13 cellular contexts compared by ENCODE assay signal in genomic region chr6:111468329-111469012, GRCh38. TPM values are rescaled to one million over a fixed set of nuclear protein-coding genes. Genes with fewer than 3 reads are reported as not detected.
A peak's percentile ranks its signal among the peaks of the same experiment; 100 is the strongest.
DNase-seq lines count a peak whose midpoint lies in the region; ATAC-seq and TF ChIP-seq lines count a peak whose summit lies in the region.
"Had no signal": no experiment of that assay in that cellular context is flagged by ENCODE, and none has a peak within 500 bp of the region (broad histone marks: within the 10 kb centered on the region; RNA-seq: fewer than 3 reads in every experiment).

No MANE protein-coding gene starts in this region.

- in situ Hi-C loops in brain microvascular endothelial cell (cut with HindIII; ENCODE audit: low pct_ligation_motif_present, low sequenced_read_pairs), result no loop called here

- H3K4me1 Mint-ChIP-seq in mesothelial cell of epicardium, result peaks cover 52% of the 10 kb centered on the region

- H3K27me3 Mint-ChIP-seq in mesothelial cell of epicardium (ENCODE audit: low read depth), result no peaks in the 10 kb centered on the region
- H3K27me3 Mint-ChIP-seq: stimulated activated memory B cell treated with anti-CD40 and anti-IgM and Interleukin-4, amounts not matched to agents 10 μg/mL and 1 μg/mL and 100 μg/mL, for 72 hours had no signal

- H3K4me3 ChIP-seq in BLaER1 (no peak overlapping the region), HEK293 (ENCODE audit: low read depth, low read length) (no peak overlapping the region), brain microvascular endothelial cell (ENCODE audit: low read depth, low read length) (no peak overlapping the region)
- H3K4me3 ChIP-seq: prostate gland had no signal

- TF ChIP-seq CTCF in HEK293 (tag by site-specific recombination; IDR thresholded peaks at IDR 0.05), result no peak
- TF ChIP-seq CTCF in brain microvascular endothelial cell (IDR thresholded peaks at IDR 0.05; ENCODE audit: low read depth, low read length, missing control alignments), result no peak
- no peak for TF ChIP-seq CTCF in mesothelial cell of epicardium (IDR thresholded peaks at IDR 0.05; ENCODE audit: unreplicated experiment)

- CTCF ChIA-PET in HEK293 (lab: Yijun Ruan, JAX), result no interaction called here

- DNase-seq in brain microvascular endothelial cell, result peak; percentile 73
- no peak for DNase-seq in mesothelial cell of epicardium (ENCODE audit: low spot score in 2 of 2, unreplicated experiment in 2 of 2)
- no peak for DNase-seq in NCI-H1694 treated with DMSO at 0.1 percent for 48 hours (lab: John Stamatoyannopoulos, UW)
- no peak for DNase-seq in NCI-H2227 treated with DMSO at 0.1 percent for 48 hours (lab: John Stamatoyannopoulos, UW)
- DNase-seq: activated CD4-positive, alpha-beta T cell treated with anti-CD3 and anti-CD28 coated beads for 1 hour; activated naive CD4-positive, alpha-beta T cell treated with anti-CD3 and anti-CD28 coated beads for 36 hours had no signal

- H3K9me3 Mint-ChIP-seq in mesothelial cell of epicardium, result no peaks in the 10 kb centered on the region
- H3K9me3 Mint-ChIP-seq: activated naive CD4-positive, alpha-beta T cell treated with anti-CD3 and anti-CD28 coated beads for 36 hours; stimulated activated memory B cell treated with anti-CD40 and anti-IgM and Interleukin-4, amounts not matched to agents 10 μg/mL and 1 μg/mL and 100 μg/mL, for 72 hours had no signal

- H3K4me1 ChIP-seq in BLaER1, result peaks cover 13% of the 10 kb centered on the region
- H3K4me1 ChIP-seq in HEK293 (ENCODE audit: control insufficient read depth, insufficient read depth, low read length), result peaks cover 19% of the 10 kb centered on the region
- H3K4me1 ChIP-seq: prostate gland had no signal

- H3K36me3 ChIP-seq in BLaER1 (peaks cover 10% of the 10 kb centered on the region), HEK293 (ENCODE audit: control insufficient read depth in 2 of 2, insufficient read depth in 1 of 2, low read length in 2 of 2) (no peaks in the 10 kb centered on the region; a peak in 1 of 3 replicates), brain microvascular endothelial cell (replicated peaks) (no peaks in the 10 kb centered on the region)
- H3K36me3 ChIP-seq: prostate gland had no signal

- peak overlapping the region; percentile 78 for H3K27ac Mint-ChIP-seq in mesothelial cell of epicardium
- H3K27ac Mint-ChIP-seq: activated naive CD4-positive, alpha-beta T cell treated with anti-CD3 and anti-CD28 coated beads for 36 hours; stimulated activated memory B cell treated with anti-CD40 and anti-IgM and Interleukin-4, amounts not matched to agents 10 μg/mL and 1 μg/mL and 100 μg/mL, for 72 hours had no signal

- H3K27ac ChIP-seq in BLaER1 (no peak overlapping the region), HEK293 (ENCODE audit: extremely low read depth, low read depth, low read length) (no peak overlapping the region), brain microvascular endothelial cell (peak overlapping the region; percentile 64)
- H3K27ac ChIP-seq: HL-60, prostate gland had no signal

- H3K4me3 Mint-ChIP-seq in mesothelial cell of epicardium, result no peak overlapping the region
- H3K4me3 Mint-ChIP-seq: activated naive CD4-positive, alpha-beta T cell treated with anti-CD3 and anti-CD28 coated beads for 36 hours; stimulated activated memory B cell treated with anti-CD40 and anti-IgM and Interleukin-4, amounts not matched to agents 10 μg/mL and 1 μg/mL and 100 μg/mL, for 72 hours had no signal

- H3K4me2 ChIP-seq in BLaER1, result 0 out of 2 replicates have a peak overlapping the region, but pooled peaks have one; percentile 6

- H3K9me3 ChIP-seq in BLaER1, result no peaks in the 10 kb centered on the region
- H3K9me3 ChIP-seq in HEK293 (ENCODE audit: control insufficient read depth, insufficient read depth, low read depth, low read length), result no peaks in the 10 kb centered on the region
- H3K9me3 ChIP-seq: prostate gland had no signal

- ATAC-seq in HG03378 (IDR thresholded peaks at IDR 0.05; ENCODE audit: unreplicated experiment) (no peak), HG02610 (IDR thresholded peaks at IDR 0.05; ENCODE audit: unreplicated experiment) (no peak)
- ATAC-seq: stimulated activated memory B cell treated with anti-CD40 and anti-IgM and Interleukin-4, amounts not matched to agents 10 μg/mL and 1 μg/mL and 100 μg/mL, for 72 hours had no signal

- POLR2A ChIA-PET in HEK293 (lab: Yijun Ruan, JAX), result interaction anchor here (0.6 kb wide), 1 partner anchor 14 kb away, joined by 3 read pairs; the partner anchor contains the start of gene REV3L

- H3K27me3 ChIP-seq in BLaER1 (no peaks in the 10 kb centered on the region), brain microvascular endothelial cell (replicated peaks) (no peaks in the 10 kb centered on the region)

- H3K36me3 Mint-ChIP-seq in mesothelial cell of epicardium, result no peaks in the 10 kb centered on the region

- H3K9ac ChIP-seq in BLaER1, result no peak overlapping the region

- H4K20me1 ChIP-seq in BLaER1, result peaks cover 23% of the 10 kb centered on the region

TF ChIP-seq in HEK293, 187 proteins besides CTCF, POLR2A, EP300 and RAD21:
- TF ChIP-seq HOXC10 (CRISPR knock-in tag; IDR thresholded peaks at IDR 0.05), result no peak
- TF ChIP-seq PRDM6 (tag by site-specific recombination; IDR thresholded peaks at IDR 0.05), result peak; percentile 70

RNA-seq across cellular contexts. Expression of gene REV3L, which starts 14.5 kb away (rescaled TPM):
- 39.8 to 41.7 TPM (median 40.8 TPM) in 3 replicates for total RNA-seq in mesothelial cell of epicardium
